Comparison of ENCODE assay signal across 8 cellular contexts in genomic region chr4:147731611-147732515, GRCh38. TPM values are rescaled to one million over a fixed set of nuclear protein-coding genes. Genes with fewer than 3 reads are reported as not detected.
DNase-seq lines count a peak whose midpoint lies in the region; ATAC-seq, FAIRE-seq and TF ChIP-seq lines count a peak whose summit lies in the region.

TSS of gene ARHGAP10 (plus strand) at chr4:147732088. CDS start at chr4:147732302, 214 bp downstream.

- ATAC-seq in GM21825 (IDR thresholded peaks at IDR 0.05; ENCODE audit: unreplicated experiment) = peak; percentile 61

- H3K4me3 ChIP-seq in WI38 (ENCODE audit: low read depth, low read length) = peak within 1 kb of the TSS; percentile 68
- peak within 1 kb of the TSS; percentile 90 for H3K4me3 ChIP-seq in bronchial epithelial cell (ENCODE audit: low read depth, low read length)

- DNase-seq in GF-D8 (lab: John Stamatoyannopoulos, UW) (peak; percentile 36), LHCN-M2 (ENCODE audit: low read depth) (peak; percentile 85), bronchial epithelial cell (ENCODE audit: low read depth) (peak; percentile 59), islet precursor cell (peak; percentile 92), DMS79 (lab: John Stamatoyannopoulos, UW) (no peak)
- DNase-seq in stimulated activated CD4-positive, alpha-beta T cell treated with anti-CD3 and anti-CD28 coated beads, Interleukin-15, amount 100 ng/mL, for 24 hours = peak; percentile 80

- H3K27me3 ChIP-seq in bronchial epithelial cell (ENCODE audit: control insufficient read depth, insufficient read depth, low read length) = no peaks in the 10 kb centered on the region

- TF ChIP-seq CTCF in WI38 (IDR thresholded peaks at IDR 0.05; ENCODE audit: low read depth, low read length) (no peak), bronchial epithelial cell (IDR thresholded peaks at IDR 0.05; ENCODE audit: insufficient read depth, low read length, severe bottlenecking) (no peak)

- H3K36me3 ChIP-seq in bronchial epithelial cell (ENCODE audit: control insufficient read depth, insufficient read depth, low read length) = no peaks in the 10 kb centered on the region

- FAIRE-seq in bronchial epithelial cell (lab: Jason Lieb, UNC) = no peak

RNA-seq across cellular contexts. Expression of gene ARHGAP10, which starts in this region (rescaled TPM):
- total RNA-seq in LHCN-M2 (2014; rRNA removed) (27.1 and 28.9 TPM in 2 replicates), bronchial epithelial cell (8.4 and 11.3 TPM in 2 replicates)
- 20.1 TPM for polyA plus RNA-seq in LHCN-M2 (2012)
